Comparison of ENCODE assay signal across 16 cellular contexts in the genomic region with DNA sequence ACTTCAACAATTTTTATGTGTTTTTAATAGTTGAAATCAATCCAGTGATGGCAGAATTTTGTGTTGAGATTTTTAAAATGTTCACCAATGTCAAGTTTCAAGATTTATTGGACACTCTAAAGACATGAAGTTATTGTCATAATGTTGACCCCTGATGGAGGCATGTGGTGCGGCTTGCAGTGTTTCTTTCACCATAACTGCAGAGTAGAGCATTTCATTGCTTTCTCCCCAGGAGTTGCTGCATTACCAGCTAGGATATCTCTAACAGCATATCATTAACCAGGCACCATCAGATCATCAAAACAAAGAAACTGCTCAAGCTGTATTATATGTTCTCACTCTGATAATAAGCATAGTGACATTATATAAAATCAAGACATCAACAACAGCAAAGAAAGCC.
A peak's percentile ranks its signal among the peaks of the same experiment; 100 is the strongest.
DNase-seq lines count a peak whose midpoint lies in the region; ATAC-seq and TF ChIP-seq lines count a peak whose summit lies in the region.
"Had no signal": no experiment of that assay in that cellular context is flagged by ENCODE, and none has a peak within 500 bp of the region (broad histone marks: within the 10 kb centered on the region; RNA-seq: fewer than 3 reads in every experiment).

No MANE protein-coding gene starts in this region.

- CTCF ChIA-PET in HEK293T (lab: Yijun Ruan, JAX) = no interaction called here

- H3K9me3 ChIP-seq in GM23248 (ENCODE audit: low read depth) = no peaks in the 10 kb centered on the region
- H3K9me3 ChIP-seq: BE2C, Caco-2, HAP-1 had no signal

- peaks cover 32% of the 10 kb centered on the region for H3K4me1 ChIP-seq in GM23248 (ENCODE audit: insufficient read depth)
- H3K4me1 ChIP-seq: BE2C, Caco-2, HAP-1 had no signal

- H3K4me2 ChIP-seq in GM23248 (ENCODE audit: unreplicated experiment) = peak overlapping the region; percentile 6
- H3K4me2 ChIP-seq: KMS-11 had no signal

- H4K20me1 ChIP-seq in GM23248 (ENCODE audit: insufficient read depth) = no peaks in the 10 kb centered on the region

- 38 to 50% methylated on average over 1 of the region's 1 CpG for WGBS in GM23248 (ENCODE audit: low coverage in 1 of 2, low lambda C conversion rate in 2 of 2, missing lambda C conversion rate in 2 of 2), 2 experiments

- H3K4me3 ChIP-seq in GM23248 = no peak overlapping the region
- H3K4me3 ChIP-seq: HAP-1 had no signal

- H3K27me3 ChIP-seq in GM23248 (replicated peaks; ENCODE audit: insufficient read depth) = no peaks in the 10 kb centered on the region
- H3K27me3 ChIP-seq: BE2C had no signal

- H3K36me3 ChIP-seq in GM23248 (ENCODE audit: low read depth) = no peaks in the 10 kb centered on the region
- H3K36me3 ChIP-seq: BE2C, HAP-1 had no signal

- POLR2A ChIA-PET in HEK293T (lab: Yijun Ruan, JAX) = no interaction called here

- H2AFZ ChIP-seq in GM23248 = no peak overlapping the region

- H3F3A ChIP-seq in GM23248 (ENCODE audit: insufficient read depth) = no peaks in the 10 kb centered on the region

- ATAC-seq in GM19463 (IDR thresholded peaks at IDR 0.05; ENCODE audit: unreplicated experiment) (no peak), GM21515 (IDR thresholded peaks at IDR 0.05; ENCODE audit: unreplicated experiment) (no peak)

- H3K27ac ChIP-seq in GM23248 = no peak overlapping the region
- H3K27ac ChIP-seq: KMS-11 had no signal

- in situ Hi-C loops in GM23248 (cut with MboI) = no loop called here

- no peak overlapping the region for H3K9ac ChIP-seq in GM23248
- H3K9ac ChIP-seq: KMS-11 had no signal

- DNase-seq in GM23248 (no peak), HEK293T (ENCODE audit: extremely low spot score) (peak; percentile 25), NCI-H146 treated with DMSO at 0.1 percent for 48 hours (lab: John Stamatoyannopoulos, UW; ENCODE audit: unreplicated experiment) (peak; percentile 52), NCI-H2227 treated with DMSO at 0.1 percent for 48 hours (lab: John Stamatoyannopoulos, UW) (peak; percentile 93), NOMO-1 (lab: John Stamatoyannopoulos, UW; ENCODE audit: unreplicated experiment in 2 of 2) (no peak), NAMALWA (ENCODE audit: low spot score) (no peak)
- DNase-seq: ACHN; BE2C; C1 segment of cervical spinal cord; Caco-2; CD4-positive, CD25-positive, alpha-beta regulatory T cell; CD8-positive, alpha-beta memory T cell had no signal

- H3K9me2 ChIP-seq in GM23248 (ENCODE audit: insufficient read depth) = no peaks in the 10 kb centered on the region

- H3K79me2 ChIP-seq in GM23248 (ENCODE audit: insufficient read depth) = no peaks in the 10 kb centered on the region

TF ChIP-seq in HEK293T, 16 proteins besides CTCF, POLR2A, EP300 and RAD21:
- TF ChIP-seq HDGF (IDR thresholded peaks at IDR 0.05; ENCODE audit: borderline replicate concordance) (no peak), FOXM1 (IDR thresholded peaks at IDR 0.05; ENCODE audit: borderline replicate concordance) (no peak), SUZ12 (IDR thresholded peaks at IDR 0.05) (no peak), LEF1 (IDR thresholded peaks at IDR 0.05; ENCODE audit: borderline replicate concordance) (no peak), ELF4 (IDR thresholded peaks at IDR 0.05) (no peak), CTBP1 (IDR thresholded peaks at IDR 0.05; ENCODE audit: borderline replicate concordance) (peak; percentile 69; the same call in 1 of the 2 replicates), FOXA1 (IDR thresholded peaks at IDR 0.05) (no peak), BHLHE40 (IDR thresholded peaks at IDR 0.05; ENCODE audit: borderline replicate concordance) (no peak)
- TF ChIP-seq, protein P1, sequence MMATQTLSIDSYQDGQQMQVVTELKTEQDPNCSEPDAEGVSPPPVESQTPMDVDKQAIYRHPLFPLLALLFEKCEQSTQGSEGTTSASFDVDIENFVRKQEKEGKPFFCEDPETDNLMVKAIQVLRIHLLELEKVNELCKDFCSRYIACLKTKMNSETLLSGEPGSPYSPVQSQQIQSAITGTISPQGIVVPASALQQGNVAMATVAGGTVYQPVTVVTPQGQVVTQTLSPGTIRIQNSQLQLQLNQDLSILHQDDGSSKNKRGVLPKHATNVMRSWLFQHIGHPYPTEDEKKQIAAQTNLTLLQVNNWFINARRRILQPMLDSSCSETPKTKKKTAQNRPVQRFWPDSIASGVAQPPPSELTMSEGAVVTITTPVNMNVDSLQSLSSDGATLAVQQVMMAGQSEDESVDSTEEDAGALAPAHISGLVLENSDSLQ (IDR thresholded peaks at IDR 0.05) = peak; percentile 90

Comparison
In these comparisons a context has a peak if more than half of its experiments do, and no peak if none do; other contexts are left out.
1. DNase-seq: peak in HEK293T (single experiment), NCI-H146 treated with DMSO at 0.1 percent for 48 hours (single experiment) and NCI-H2227 treated with DMSO at 0.1 percent for 48 hours (single experiment); none in GM23248 (single experiment), NOMO-1 (0 of 2) and NAMALWA (single experiment).